In the genomic region with DNA sequence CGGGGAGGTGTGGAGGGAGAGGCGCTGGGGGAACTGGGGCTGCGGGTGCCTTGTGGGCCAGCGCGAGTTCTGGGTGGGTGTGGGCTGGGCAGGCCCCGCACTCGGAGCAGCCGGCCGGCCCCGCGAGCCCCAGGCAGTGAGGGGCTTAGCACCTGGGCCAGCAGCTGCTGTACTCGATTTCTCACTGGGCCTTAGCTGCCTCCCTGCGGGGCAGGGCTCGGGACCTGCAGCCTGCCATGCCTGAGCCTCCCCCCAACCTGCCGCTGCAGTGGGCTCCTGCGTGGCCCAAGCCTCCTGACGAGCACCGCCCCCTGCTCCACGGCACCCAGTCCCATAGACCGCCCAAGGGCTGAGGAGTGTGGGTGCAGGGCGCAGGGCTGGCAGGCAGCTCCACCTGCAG, we compare ENCODE assay signal across 35 cellular contexts.
"Had no signal": no experiment of that assay in that cellular context is flagged by ENCODE, and none has a peak within 500 bp of the region (broad histone marks: within the 10 kb centered on the region; RNA-seq: fewer than 3 reads in every experiment).

No MANE protein-coding gene starts in this region.

- H3K27me3 ChIP-seq: adrenal gland, body of pancreas, brain microvascular endothelial cell, breast epithelium had no signal

- H3K4me3 ChIP-seq: adrenal gland, body of pancreas, breast epithelium had no signal

- H3K9me3 Mint-ChIP-seq: activated B cell treated with CpG ODN at 0.5 μM for 24 hours; activated CD4-positive, alpha-beta T cell treated with anti-CD3 and anti-CD28 coated beads, Interleukin-2, amount 10 ng/mL, durations not matched to agents 24 days and 14 days; activated CD8-positive, alpha-beta T cell treated with anti-CD3 and anti-CD28 coated beads for 36 hours; activated naive CD4-positive, alpha-beta T cell treated with anti-CD3 and anti-CD28 coated beads for 36 hours; activated naive CD4-positive, alpha-beta T cell treated with anti-CD3 and anti-CD28 coated beads, Interleukin-2, amount 50 U/mL, for 72 hours; activated naive CD8-positive, alpha-beta T cell treated with anti-CD3 and anti-CD28 coated beads for 36 hours; activated T-cell treated with anti-CD3 and anti-CD28 coated beads, Interleukin-2, amount 50 U/mL, for 4 hours; activated T-cell treated with anti-CD3 and anti-CD28 coated beads, Interleukin-2, amount 50 U/mL, for 72 hours; activated T-helper 1 cell treated with anti-CD3 and anti-CD28 coated beads, Interleukin-12 subunit alpha, Interleukin-12 subunit beta, Interleukin-2, Interleukin-4 antibody, amounts not matched to agents 30 ng/mL and 10 ng/mL and 1 ng/mL, durations not matched to agents 14 hours and 24 hours and 36 hours; activated T-helper 17 cell treated with anti-CD3 and anti-CD28 coated beads, Interleukin-2, amount 50 U/mL, for 72 hours; T-helper 1 cell treated with Interleukin-12 subunit alpha and Interleukin-12 subunit beta and Interleukin-4 antibody, amounts not matched to agents 30 μg/mL and 1 μg/mL, for 36 hours; T-helper 2 cell treated with Interferon-gamma antibody and Interleukin-4, amounts not matched to agents 5 μg/mL and 100 μg/mL, for 36 hours had no signal

- H3K4me1 Mint-ChIP-seq: activated B cell treated with CpG ODN at 0.5 μM for 24 hours; activated CD4-positive, alpha-beta T cell treated with anti-CD3 and anti-CD28 coated beads, Interleukin-2, amount 10 ng/mL, durations not matched to agents 24 days and 14 days; activated naive CD8-positive, alpha-beta T cell treated with anti-CD3 and anti-CD28 coated beads for 36 hours; activated T-helper 17 cell treated with anti-CD3 and anti-CD28 coated beads, Interleukin-2, amount 50 U/mL, for 72 hours had no signal

- DNase-seq: activated B cell treated with CpG ODN at 0.5 μM for 24 hours; activated CD4-positive, alpha-beta memory T cell treated with anti-CD3 and anti-CD28 coated beads for 36 hours; activated CD4-positive, alpha-beta T cell treated with anti-CD3 and anti-CD28 coated beads for 4 hours; activated CD4-positive, alpha-beta T cell treated with anti-CD3 and anti-CD28 coated beads, Interleukin-2, amount 10 ng/mL, durations not matched to agents 24 days and 14 days; activated CD4-positive, alpha-beta T cell treated with anti-CD3 and anti-CD28 coated beads, Interleukin-2, amount 50 U/mL, for 1 hour; activated CD4-positive, alpha-beta T cell treated with anti-CD3 and anti-CD28 coated beads, Interleukin-2, amount 50 U/mL, for 4 hours; activated CD4-positive, CD25-positive, alpha-beta regulatory T cell treated with anti-CD3 and anti-CD28 coated beads, Interleukin-2, amount 50 U/mL, for 72 hours; activated CD8-positive, alpha-beta memory T cell treated with anti-CD3 and anti-CD28 coated beads, Interleukin-2, amount 50 U/mL, for 4 hours; activated CD8-positive, alpha-beta T cell treated with anti-CD3 and anti-CD28 coated beads for 36 hours; activated effector memory CD4-positive, alpha-beta T cell treated with anti-CD3 and anti-CD28 coated beads, Interleukin-2, amount 50 U/mL, for 16 hours; activated gamma-delta T cell treated with Interleukin-2 at 50 U/mL for 16 hours; activated naive CD4-positive, alpha-beta T cell; activated naive CD4-positive, alpha-beta T cell treated with anti-CD3 and anti-CD28 coated beads for 36 hours; activated naive CD4-positive, alpha-beta T cell treated with anti-CD3 and anti-CD28 coated beads, Interleukin-2, amount 50 U/mL, for 16 hours; activated naive CD8-positive, alpha-beta T cell treated with anti-CD3 and anti-CD28 coated beads for 36 hours; activated T-cell treated with anti-CD3 and anti-CD28 coated beads for 4 hours; activated T-cell treated with anti-CD3 and anti-CD28 coated beads, Interleukin-2, amount 50 U/mL, for 1 hour; activated T-cell treated with anti-CD3 and anti-CD28 coated beads, Interleukin-2, amount 50 U/mL, for 4 hours; activated T-cell treated with anti-CD3 and anti-CD28 coated beads, Interleukin-2, amount 50 U/mL, for 72 hours; adrenal gland; amniotic stem cell; aorta; body of pancreas; brain microvascular endothelial cell; central memory CD4-positive, alpha-beta T cell; T-helper 1 cell; T-helper 2 cell; T-helper 9 cell had no signal

- H3K36me3 Mint-ChIP-seq: activated CD4-positive, alpha-beta memory T cell treated with anti-CD3 and anti-CD28 coated beads for 36 hours; activated naive CD4-positive, alpha-beta T cell treated with anti-CD3 and anti-CD28 coated beads, Interleukin-2, amount 50 U/mL, for 72 hours; activated naive CD8-positive, alpha-beta T cell treated with anti-CD3 and anti-CD28 coated beads for 36 hours had no signal

- H3K27ac Mint-ChIP-seq: activated B cell treated with CpG ODN at 0.5 μM for 24 hours; activated CD4-positive, alpha-beta memory T cell treated with anti-CD3 and anti-CD28 coated beads for 36 hours; activated CD4-positive, alpha-beta T cell treated with anti-CD3 and anti-CD28 coated beads, Interleukin-2, amount 10 ng/mL, durations not matched to agents 24 days and 14 days; activated CD8-positive, alpha-beta T cell treated with anti-CD3 and anti-CD28 coated beads for 36 hours; activated naive CD4-positive, alpha-beta T cell treated with anti-CD3 and anti-CD28 coated beads for 36 hours; activated naive CD4-positive, alpha-beta T cell treated with anti-CD3 and anti-CD28 coated beads, Interleukin-2, amount 50 U/mL, for 72 hours; activated naive CD8-positive, alpha-beta T cell treated with anti-CD3 and anti-CD28 coated beads for 36 hours; activated T-cell treated with anti-CD3 and anti-CD28 coated beads, Interleukin-2, amount 50 U/mL, for 72 hours; activated T-helper 1 cell treated with anti-CD3 and anti-CD28 coated beads, Interleukin-12 subunit alpha, Interleukin-12 subunit beta, Interleukin-2, Interleukin-4 antibody, amounts not matched to agents 30 ng/mL and 10 ng/mL and 1 ng/mL, durations not matched to agents 14 hours and 24 hours and 36 hours; activated T-helper 17 cell treated with anti-CD3 and anti-CD28 coated beads, Interleukin-2, amount 50 U/mL, for 72 hours; T-helper 1 cell treated with Interleukin-12 subunit alpha and Interleukin-12 subunit beta and Interleukin-4 antibody, amounts not matched to agents 30 μg/mL and 1 μg/mL, for 36 hours; T-helper 2 cell treated with Interferon-gamma antibody and Interleukin-4, amounts not matched to agents 5 μg/mL and 100 μg/mL, for 36 hours had no signal

- H3K9me3 ChIP-seq: adrenal gland, body of pancreas had no signal

- H3K27me3 Mint-ChIP-seq: activated B cell treated with CpG ODN at 0.5 μM for 24 hours; activated CD4-positive, alpha-beta memory T cell treated with anti-CD3 and anti-CD28 coated beads for 36 hours; activated CD4-positive, alpha-beta T cell treated with anti-CD3 and anti-CD28 coated beads, Interleukin-2, amount 10 ng/mL, durations not matched to agents 24 days and 14 days; activated CD8-positive, alpha-beta T cell treated with anti-CD3 and anti-CD28 coated beads for 36 hours; activated naive CD8-positive, alpha-beta T cell treated with anti-CD3 and anti-CD28 coated beads for 36 hours; activated T-helper 17 cell treated with anti-CD3 and anti-CD28 coated beads, Interleukin-2, amount 50 U/mL, for 72 hours had no signal

- H3K36me3 ChIP-seq: adrenal gland, brain microvascular endothelial cell, breast epithelium had no signal

- H3K4me1 ChIP-seq: adrenal gland, breast epithelium had no signal

- ATAC-seq: activated CD8-positive, alpha-beta T cell treated with anti-CD3 and anti-CD28 coated beads for 36 hours; activated naive CD4-positive, alpha-beta T cell treated with anti-CD3 and anti-CD28 coated beads, Interleukin-2, amount 50 U/mL, for 72 hours; activated T-cell treated with anti-CD3 and anti-CD28 coated beads, Interleukin-2, amount 50 U/mL, for 4 hours; activated T-cell treated with anti-CD3 and anti-CD28 coated beads, Interleukin-2, amount 50 U/mL, for 72 hours; activated T-helper 17 cell treated with anti-CD3 and anti-CD28 coated beads, Interleukin-2, amount 50 U/mL, for 72 hours; body of pancreas had no signal

- H3K4me3 Mint-ChIP-seq: activated B cell treated with CpG ODN at 0.5 μM for 24 hours; activated CD4-positive, alpha-beta memory T cell treated with anti-CD3 and anti-CD28 coated beads for 36 hours; activated CD4-positive, alpha-beta T cell treated with anti-CD3 and anti-CD28 coated beads, Interleukin-2, amount 10 ng/mL, durations not matched to agents 24 days and 14 days; activated CD8-positive, alpha-beta T cell treated with anti-CD3 and anti-CD28 coated beads for 36 hours; activated naive CD4-positive, alpha-beta T cell treated with anti-CD3 and anti-CD28 coated beads for 36 hours; activated naive CD8-positive, alpha-beta T cell treated with anti-CD3 and anti-CD28 coated beads for 36 hours; activated T-cell treated with anti-CD3 and anti-CD28 coated beads, Interleukin-2, amount 50 U/mL, for 4 hours; activated T-cell treated with anti-CD3 and anti-CD28 coated beads, Interleukin-2, amount 50 U/mL, for 72 hours; activated T-helper 1 cell treated with anti-CD3 and anti-CD28 coated beads, Interleukin-12 subunit alpha, Interleukin-12 subunit beta, Interleukin-2, Interleukin-4 antibody, amounts not matched to agents 30 ng/mL and 10 ng/mL and 1 ng/mL, durations not matched to agents 14 hours and 24 hours and 36 hours; activated T-helper 17 cell treated with anti-CD3 and anti-CD28 coated beads, Interleukin-2, amount 50 U/mL, for 72 hours; T-helper 1 cell treated with Interleukin-12 subunit alpha and Interleukin-12 subunit beta and Interleukin-4 antibody, amounts not matched to agents 30 μg/mL and 1 μg/mL, for 36 hours; T-helper 2 cell treated with Interferon-gamma antibody and Interleukin-4, amounts not matched to agents 5 μg/mL and 100 μg/mL, for 36 hours had no signal

- H3K27ac ChIP-seq: adrenal gland, brain microvascular endothelial cell, breast epithelium, VCaP had no signal
